ENCODE assay signal across 17 cellular contexts in genomic region chr10:121578298-121578697, GRCh38. TPM values are rescaled to one million over a fixed set of nuclear protein-coding genes. Genes with fewer than 3 reads are reported as not detected.
A peak's percentile ranks its signal among the peaks of the same experiment; 100 is the strongest.
DNase-seq lines count a peak whose midpoint lies in the region; ATAC-seq, FAIRE-seq and TF ChIP-seq lines count a peak whose summit lies in the region.
"Had no signal": no experiment of that assay in that cellular context is flagged by ENCODE, and none has a peak within 500 bp of the region (broad histone marks: within the 10 kb centered on the region; RNA-seq: fewer than 3 reads in every experiment).

No MANE protein-coding gene starts in this region.

- WGBS in H1 (ENCODE audit: extremely low coverage in 1 of 2, insufficient coverage in 1 of 2, insufficient read length in 1 of 2, insufficient replicate concordance in 2 of 2, low coverage in 1 of 2, low lambda C conversion rate in 2 of 2, missing lambda C conversion rate in 1 of 2), 2 experiments, result 83% methylated on average over 9 of the region's 9 CpGs; no CpG with 5 or more reads in 1 of the 2 experiments
- WGBS in thyroid gland, 2 donors, result 82 to 90% methylated on average over 9 of the region's 9 CpGs

- H2BK20ac ChIP-seq in H1 (ENCODE audit: low read length), result 0 out of 2 replicates have a peak overlapping the region, but pooled peaks have one; percentile 28

- H4K5ac ChIP-seq in H1 (ENCODE audit: insufficient read length, low read depth, low read length), result no peak overlapping the region

- no peaks in the 10 kb centered on the region for H3K27me3 Mint-ChIP-seq in mesothelial cell of epicardium (ENCODE audit: low read depth)

- H3K9me3 ChIP-seq in WERI-Rb-1 (ENCODE audit: severe bottlenecking) (no peaks in the 10 kb centered on the region), H1 (ENCODE audit: insufficient read depth in 2 of 2, low read depth in 1 of 2, low read length in 1 of 2) (no peaks in the 10 kb centered on the region), thyroid gland (no peaks in the 10 kb centered on the region), osteoblast (ENCODE audit: low read depth, low read length) (no peaks in the 10 kb centered on the region)

- ATAC-seq in GM21515 (IDR thresholded peaks at IDR 0.05; ENCODE audit: unreplicated experiment), result no peak
- ATAC-seq in GM18909 (IDR thresholded peaks at IDR 0.05; ENCODE audit: poor library complexity, unreplicated experiment), result no peak

- H3K9ac ChIP-seq in H1 (replicated peaks in 1 of 4; ENCODE audit: extremely low read depth in 1 of 4, low read depth in 3 of 4, low read length in 3 of 4), result no peak overlapping the region

- peaks cover 46 to 76% of the 10 kb centered on the region in 2 experiments for H3K79me2 ChIP-seq in H1 (ENCODE audit: control insufficient read depth in 1 of 2, insufficient read depth in 2 of 2, low read length in 2 of 2)
- H3K79me2 ChIP-seq in osteoblast (ENCODE audit: insufficient read depth, low read length), result no peaks in the 10 kb centered on the region

- peak overlapping the region; percentile 3 for H3K4ac ChIP-seq in H1 (replicated peaks; ENCODE audit: insufficient read length, low read depth, low read length)

- H3K9me3 Mint-ChIP-seq in mesothelial cell of epicardium, result no peaks in the 10 kb centered on the region

- H2BK120ac ChIP-seq in H1 (replicated peaks; ENCODE audit: low read depth, low read length), result no peak overlapping the region

- no peak overlapping the region for H3K4me3 Mint-ChIP-seq in mesothelial cell of epicardium

- H4K20me1 ChIP-seq in H1 (replicated peaks in 1 of 2; ENCODE audit: control insufficient read depth in 1 of 2, insufficient read depth in 2 of 2, low read length in 2 of 2) (peaks cover 42 to 52% of the 10 kb centered on the region in 2 experiments), osteoblast (ENCODE audit: insufficient read depth, low read length) (no peaks in the 10 kb centered on the region)

- no peak overlapping the region for H3K56ac ChIP-seq in H1 (replicated peaks; ENCODE audit: insufficient read length, low read depth, low read length)

- TF ChIP-seq EP300 in H1 (IDR thresholded peaks at IDR 0.05; ENCODE audit: borderline replicate concordance in 1 of 2, low read depth in 2 of 2, low read length in 2 of 2), result no peak

- CTCF ChIA-PET in H1 (lab: Charles Lee; ENCODE audit: partially characterized antibody), result interaction anchor here (0.6 to 3.7 kb wide), 5 partner anchors 15 to 405 kb away, joined by 3 to 17 read pairs (median 4); no protein-coding TSS in a partner anchor

- H3K4me2 ChIP-seq in H1 (ENCODE audit: insufficient read depth in 1 of 2, low read depth in 2 of 2, low read length in 2 of 2), result peak overlapping the region; percentile 8 to 83; a peak in 2 of 4 replicates
- no peak overlapping the region for H3K4me2 ChIP-seq in osteoblast (ENCODE audit: insufficient read depth, low read length)

- H2AFZ ChIP-seq in H1 (ENCODE audit: low read length) (no peak overlapping the region), osteoblast (ENCODE audit: low read length) (no peak overlapping the region)

- H3K4me3 ChIP-seq in WERI-Rb-1 (ENCODE audit: low read depth, low read length), result no peak overlapping the region
- no peak overlapping the region; a peak in 1 of 8 replicates for H3K4me3 ChIP-seq in H1 (ENCODE audit: extremely low read depth in 1 of 4, insufficient read depth in 2 of 4, low read depth in 3 of 4, low read length in 4 of 4)
- no peak overlapping the region for H3K4me3 ChIP-seq in thyroid gland (replicated peaks in 1 of 3)
- no peak overlapping the region for H3K4me3 ChIP-seq in osteoblast (ENCODE audit: insufficient read depth, low read length)

- no peak for FAIRE-seq in H1 (lab: Jason Lieb, UNC)
- FAIRE-seq: GM19239, HTR-8/SVneo had no signal

- H3K23ac ChIP-seq in H1 (ENCODE audit: insufficient read length), result no peak overlapping the region

- peak overlapping the region; percentile 44 for H3K18ac ChIP-seq in H1 (ENCODE audit: extremely low read depth, low read length)

- no peak for TF ChIP-seq RAD21 in H1 (IDR thresholded peaks at IDR 0.05 in 1 of 2, conservative IDR thresholded peaks at IDR 0.05 in 1 of 2; ENCODE audit: low read depth in 2 of 2, low read length in 2 of 2)

- peaks cover 66% of the 10 kb centered on the region for H3K4me1 Mint-ChIP-seq in mesothelial cell of epicardium

- TF ChIP-seq CTCF in WERI-Rb-1 (IDR thresholded peaks at IDR 0.05; ENCODE audit: low read depth, low read length), result no peak
- no peak for TF ChIP-seq CTCF in H1 (IDR thresholded peaks at IDR 0.05; ENCODE audit: control extremely low read depth in 1 of 3, insufficient read depth in 1 of 3, low read depth in 1 of 3, low read length in 3 of 3)
- TF ChIP-seq CTCF in mesothelial cell of epicardium (IDR thresholded peaks at IDR 0.05; ENCODE audit: unreplicated experiment), result no peak
- TF ChIP-seq CTCF in thyroid gland (IDR thresholded peaks at IDR 0.05), result no peak
- no peak for TF ChIP-seq CTCF in osteoblast (IDR thresholded peaks at IDR 0.05; ENCODE audit: extremely low read depth, low read depth, low read length)

- H2BK15ac ChIP-seq in H1 (ENCODE audit: low read length), result no peak overlapping the region

- H2BK12ac ChIP-seq in H1 (ENCODE audit: low read depth, low read length), result peak overlapping the region; percentile 53; the same call in 1 of the 2 replicates

- H3K14ac ChIP-seq in H1 (ENCODE audit: insufficient read length), result no peak overlapping the region

- DNase-seq in WERI-Rb-1 (peak; percentile 70), H1 (ENCODE audit: low read depth in 1 of 2, low spot score in 2 of 2) (no peak), mesothelial cell of epicardium (ENCODE audit: low spot score in 2 of 2, unreplicated experiment in 2 of 2) (no peak), thyroid gland (no peak), osteoblast (ENCODE audit: insufficient read length, low spot score, missing footprints) (no peak)
- DNase-seq: COR-L47, HCEC 1CT, NCI-H187 treated with DMSO at 0.1 percent for 48 hours, NCI-H2171, NCI-H446 treated with DMSO at 0.1 percent for 48 hours, RPMI8226, SIG-M5 had no signal

- TF ChIP-seq POLR2A in H1 (IDR thresholded peaks at IDR 0.05; ENCODE audit: control extremely low read depth in 1 of 2, low read depth in 2 of 2, low read length in 2 of 2) (no peak), thyroid gland (IDR thresholded peaks at IDR 0.05) (no peak)

- H3K79me1 ChIP-seq in H1 (ENCODE audit: low read depth, low read length), result peaks cover 21% of the 10 kb centered on the region

- H2AK5ac ChIP-seq in H1 (ENCODE audit: low read depth, low read length), result peak overlapping the region; percentile 4; the same call in 1 of the 2 replicates

- H3K27ac ChIP-seq in WERI-Rb-1, result peak overlapping the region; percentile 16; the same call in 1 of the 2 replicates
- no peak overlapping the region for H3K27ac ChIP-seq in H1 (ENCODE audit: low read depth, low read length)
- peak overlapping the region; percentile 74 to 80 (median 77) for H3K27ac ChIP-seq in thyroid gland
- H3K27ac ChIP-seq in osteoblast (ENCODE audit: low read depth, low read length), result no peak overlapping the region
- H3K27ac ChIP-seq: HL-60 had no signal

- 0 out of 2 replicates have a peak, but pooled peaks cover 2% of the 10 kb centered on the region for H3K23me2 ChIP-seq in H1 (ENCODE audit: low read depth, low read length)

- peak overlapping the region; percentile 5 for H4K91ac ChIP-seq in H1 (replicated peaks; ENCODE audit: insufficient read length, low read length)

- peak overlapping the region; percentile 96 for H3K27ac Mint-ChIP-seq in mesothelial cell of epicardium

- H3K4me1 ChIP-seq in H1 (replicated peaks in 1 of 4; ENCODE audit: control insufficient read depth in 3 of 4, insufficient read depth in 4 of 4, low read length in 3 of 4) (peaks cover 41 to 58% (median 49%) of the 10 kb centered on the region in 4 experiments), thyroid gland (peaks cover 31 to 40% of the 10 kb centered on the region in 2 donors), osteoblast (ENCODE audit: insufficient read depth, low read length) (no peaks in the 10 kb centered on the region)

- H4K8ac ChIP-seq in H1 (ENCODE audit: extremely low read depth, insufficient read depth, low read length), result no peak overlapping the region

- no peaks in the 10 kb centered on the region for H3K27me3 ChIP-seq in WERI-Rb-1 (ENCODE audit: insufficient read depth, low read depth, severe bottlenecking)
- H3K27me3 ChIP-seq in H1 (replicated peaks in 1 of 4; ENCODE audit: control insufficient read depth in 3 of 4, extremely low read depth in 1 of 4, insufficient read depth in 3 of 4, low read length in 3 of 4), result no peaks in the 10 kb centered on the region
- H3K27me3 ChIP-seq in thyroid gland, result no peaks in the 10 kb centered on the region
- H3K27me3 ChIP-seq in osteoblast (ENCODE audit: insufficient read depth, low read length), result no peaks in the 10 kb centered on the region

- H2BK5ac ChIP-seq in H1 (ENCODE audit: low read depth, low read length), result peak overlapping the region; percentile 58

- intact Hi-C loops in thyroid gland (cut with DNase I), result no loop called here

- peaks cover 6% of the 10 kb centered on the region for H3K36me3 Mint-ChIP-seq in mesothelial cell of epicardium

- POLR2A ChIA-PET in H1 (lab: Charles Lee; ENCODE audit: partially characterized antibody), result interaction anchor here (0.8 to 2.6 kb wide), 7 partner anchors 10 to 26 kb away, joined by 3 to 7 read pairs (median 4); no protein-coding TSS in a partner anchor

- H3K36me3 ChIP-seq in WERI-Rb-1, result no peaks in the 10 kb centered on the region; the same call in 1 of the 2 replicates
- peaks cover 0 to 33% (median 0%) of the 10 kb centered on the region in 4 experiments; a peak in 3 of 8 replicates for H3K36me3 ChIP-seq in H1 (ENCODE audit: control insufficient read depth in 2 of 4, insufficient read depth in 4 of 4, low read length in 3 of 4)
- H3K36me3 ChIP-seq in thyroid gland, result no peaks in the 10 kb centered on the region
- H3K36me3 ChIP-seq in osteoblast (ENCODE audit: insufficient read depth, low read length), result no peaks in the 10 kb centered on the region

TF ChIP-seq in H1, 55 proteins besides CTCF, POLR2A, EP300 and RAD21 (continues in another document):
- TF ChIP-seq SUZ12 (IDR thresholded peaks at IDR 0.05; ENCODE audit: low read length) (no peak), BACH1 (IDR thresholded peaks at IDR 0.05; ENCODE audit: low read length) (no peak), GTF2F1 (IDR thresholded peaks at IDR 0.05; ENCODE audit: borderline replicate concordance, low read depth, low read length) (no peak), SRF (IDR thresholded peaks at IDR 0.05; ENCODE audit: low read depth, low read length) (no peak)

RNA-seq across cellular contexts. Expression of gene FGFR2, which starts 19.9 kb away (rescaled TPM):
- 81.2 and 81.6 TPM in 2 replicates for total RNA-seq in H1 (2021; fragmentation: NEBNext Ultra II Directional; extraction: Animal tissue kit (Norgen Biotek cat#: 25700))
- 50.2 and 50.3 TPM in 2 replicates for polyA plus RNA-seq in H1 (2011; rRNA removed)
- polyA plus RNA-seq in H1 (2011; cell fraction: cytosol; rRNA removed), result 69.6 TPM
- 128 TPM for polyA plus RNA-seq in H1 (2011; cell fraction: nucleus; rRNA removed)
- polyA plus RNA-seq in H1 (2012, experiment 1 of 2), result 53.5 to 65.1 TPM (median 58.9 TPM) in 4 replicates
- polyA plus RNA-seq in H1 (2012, experiment 2 of 2), result 15.2 TPM
- 55.3 TPM for polyA plus RNA-seq in H1 (2013, experiment 1 of 2)
- 59.0 TPM for polyA plus RNA-seq in H1 (2013, experiment 2 of 2)
- polyA minus RNA-seq in H1 (2011; rRNA and poly(A)+ RNA removed), result 126 and 168 TPM in 2 replicates
- 103 TPM for polyA minus RNA-seq in H1 (2011; cell fraction: cytosol; rRNA and poly(A)+ RNA removed)
- polyA minus RNA-seq in H1 (2011; cell fraction: nucleus; rRNA and poly(A)+ RNA removed), result 190 TPM
- total RNA-seq in mesothelial cell of epicardium (78.0 to 88.3 TPM (median 83.2 TPM) in 3 replicates), thyroid gland (100 to 1,000 TPM in 3 of 4 donors, 10 to 100 TPM in 1; 65.6 to 149 (median 122) TPM), osteoblast (9.7 and 13.8 TPM in 2 replicates)

Comparison
In these comparisons a context has a peak if more than half of its experiments do, and no peak if none do; other contexts are left out.
1. H3K27ac ChIP-seq: peak in WERI-Rb-1 (single experiment) and thyroid gland (3 of 3); none in H1 (single experiment) and osteoblast (single experiment).